1 cellular context compared by ENCODE assay signal in genomic region chr18:73684651-73685050, GRCh38.
TF ChIP-seq lines count a peak whose summit lies in the region.

No MANE protein-coding gene starts in this region.

TF ChIP-seq in endothelial cell of umbilical vein, 7 proteins besides CTCF, POLR2A, EP300 and RAD21:
- TF ChIP-seq EZH2 (IDR thresholded peaks at IDR 0.05; ENCODE audit: borderline replicate concordance, low read depth, low read length, severe bottlenecking) = no peak
- no peak for TF ChIP-seq MAX (IDR thresholded peaks at IDR 0.05; ENCODE audit: insufficient read depth, insufficient read length)
- TF ChIP-seq MYC (IDR thresholded peaks at IDR 0.05; ENCODE audit: low read depth, low read length) = no peak
- TF ChIP-seq FOS (IDR thresholded peaks at IDR 0.05; ENCODE audit: borderline replicate concordance, insufficient read depth, low read length) = peak; percentile 6
- TF ChIP-seq POLR2AphosphoS5 (IDR thresholded peaks at IDR 0.05; ENCODE audit: insufficient read depth, low read depth, low read length) = no peak
- no peak for TF ChIP-seq JUN (IDR thresholded peaks at IDR 0.05; ENCODE audit: borderline replicate concordance, insufficient read depth, insufficient read length, low read depth)
